ENCODE assay signal across 41 cellular contexts in the genomic region with DNA sequence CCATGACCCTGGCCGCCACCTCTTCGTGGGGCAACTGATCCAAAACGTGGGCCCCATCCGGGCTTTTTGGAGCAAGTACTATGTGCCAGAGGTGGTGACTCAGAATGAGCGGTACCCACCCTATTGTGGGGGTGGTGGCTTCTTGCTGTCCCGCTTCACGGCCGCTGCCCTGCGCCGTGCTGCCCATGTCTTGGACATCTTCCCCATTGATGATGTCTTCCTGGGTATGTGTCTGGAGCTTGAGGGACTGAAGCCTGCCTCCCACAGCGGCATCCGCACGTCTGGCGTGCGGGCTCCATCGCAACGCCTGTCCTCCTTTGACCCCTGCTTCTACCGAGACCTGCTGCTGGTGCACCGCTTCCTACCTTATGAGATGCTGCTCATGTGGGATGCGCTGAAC. TPM values are rescaled to one million over a fixed set of nuclear protein-coding genes. Genes with fewer than 3 reads are reported as not detected.
"Had no signal": no experiment of that assay in that cellular context is flagged by ENCODE, and none has a peak within 500 bp of the region (broad histone marks: within the 10 kb centered on the region; RNA-seq: fewer than 3 reads in every experiment).

No MANE protein-coding gene starts in this region.

- H3K4me1 ChIP-seq: adrenal gland, ascending aorta, body of pancreas, breast epithelium had no signal

- H3K4me1 Mint-ChIP-seq: activated T-helper 17 cell treated with anti-CD3 and anti-CD28 coated beads, Interleukin-2, amount 50 U/mL, for 72 hours; brain had no signal

- H3K4me3 ChIP-seq: adrenal gland, ascending aorta, body of pancreas, breast epithelium, cardiac muscle cell had no signal

- H3K36me3 ChIP-seq: adrenal gland, ascending aorta, brain microvascular endothelial cell, breast epithelium, cardiac muscle cell had no signal

- ATAC-seq: activated naive CD4-positive, alpha-beta T cell treated with anti-CD3 and anti-CD28 coated beads, Interleukin-2, amount 50 U/mL, for 72 hours; activated naive CD8-positive, alpha-beta T cell treated with anti-CD3 and anti-CD28 coated beads, Interleukin-2, amount 50 U/mL, for 24 hours; activated T-cell treated with anti-CD3 and anti-CD28 coated beads, Interleukin-2, amount 50 U/mL, for 4 hours; activated T-cell treated with anti-CD3 and anti-CD28 coated beads, Interleukin-2, amount 50 U/mL, for 72 hours; activated T-helper 17 cell treated with anti-CD3 and anti-CD28 coated beads, Interleukin-2, amount 50 U/mL, for 72 hours; body of pancreas had no signal

- DNase-seq: activated effector memory CD4-positive, alpha-beta T cell treated with anti-CD3 and anti-CD28 coated beads, Interleukin-2, amount 50 U/mL, for 16 hours; activated effector memory CD4-positive, alpha-beta T cell treated with Interleukin-2 at 50 U/mL for 16 hours; activated gamma-delta T cell; activated gamma-delta T cell treated with Interleukin-2 at 50 U/mL for 16 hours; activated naive CD4-positive, alpha-beta T cell; activated naive CD4-positive, alpha-beta T cell treated with anti-CD3 and anti-CD28 coated beads for 36 hours; activated naive CD4-positive, alpha-beta T cell treated with anti-CD3 and anti-CD28 coated beads, Interleukin-2, amount 10 ng/mL, durations not matched to agents 7 days and 5 days; activated naive CD4-positive, alpha-beta T cell treated with anti-CD3 and anti-CD28 coated beads, Interleukin-2, amount 50 U/mL, for 16 hours; activated naive CD4-positive, alpha-beta T cell treated with Interleukin-2 at 50 U/mL for 16 hours; activated naive CD8-positive, alpha-beta T cell treated with anti-CD3 and anti-CD28 coated beads for 36 hours; activated naive CD8-positive, alpha-beta T cell treated with anti-CD3 and anti-CD28 coated beads, Interleukin-2, amount 10 ng/mL, durations not matched to agents 7 days and 5 days; activated naive CD8-positive, alpha-beta T cell treated with anti-CD3 and anti-CD28 coated beads, Interleukin-2, amount 50 U/mL, for 24 hours; activated T-cell treated with anti-CD3 and anti-CD28 coated beads for 4 hours; activated T-cell treated with anti-CD3 and anti-CD28 coated beads, Interleukin-2, amount 50 U/mL, for 1 hour; activated T-cell treated with anti-CD3 and anti-CD28 coated beads, Interleukin-2, amount 50 U/mL, for 24 hours; activated T-cell treated with anti-CD3 and anti-CD28 coated beads, Interleukin-2, amount 50 U/mL, for 4 hours; activated T-cell treated with anti-CD3 and anti-CD28 coated beads, Interleukin-2, amount 50 U/mL, for 48 hours; activated T-cell treated with anti-CD3 and anti-CD28 coated beads, Interleukin-2, amount 50 U/mL, for 72 hours; adrenal gland; amniotic stem cell; amygdala; anterior cingulate cortex; aorta; body of pancreas; brain microvascular endothelial cell; caudate nucleus; central memory CD4-positive, alpha-beta T cell had no signal

- H3K9me3 ChIP-seq: adrenal gland, ascending aorta, body of pancreas, breast epithelium had no signal

- H3K9me3 Mint-ChIP-seq: activated naive CD4-positive, alpha-beta T cell treated with anti-CD3 and anti-CD28 coated beads for 36 hours; activated naive CD4-positive, alpha-beta T cell treated with anti-CD3 and anti-CD28 coated beads, Interleukin-2, amount 10 ng/mL, durations not matched to agents 7 days and 5 days; activated naive CD4-positive, alpha-beta T cell treated with anti-CD3 and anti-CD28 coated beads, Interleukin-2, amount 50 U/mL, for 24 hours; activated naive CD4-positive, alpha-beta T cell treated with anti-CD3 and anti-CD28 coated beads, Interleukin-2, amount 50 U/mL, for 72 hours; activated naive CD8-positive, alpha-beta T cell treated with anti-CD3 and anti-CD28 coated beads for 36 hours; activated naive CD8-positive, alpha-beta T cell treated with anti-CD3 and anti-CD28 coated beads, Interleukin-2, amount 10 ng/mL, durations not matched to agents 7 days and 5 days; activated naive CD8-positive, alpha-beta T cell treated with anti-CD3 and anti-CD28 coated beads, Interleukin-2, amount 50 U/mL, for 24 hours; activated T-cell treated with anti-CD3 and anti-CD28 coated beads, Interleukin-2, amount 50 U/mL, for 24 hours; activated T-cell treated with anti-CD3 and anti-CD28 coated beads, Interleukin-2, amount 50 U/mL, for 4 hours; activated T-cell treated with anti-CD3 and anti-CD28 coated beads, Interleukin-2, amount 50 U/mL, for 72 hours; activated T-helper 1 cell treated with anti-CD3 and anti-CD28 coated beads, Interleukin-12 subunit alpha, Interleukin-12 subunit beta, Interleukin-2, Interleukin-4 antibody, amounts not matched to agents 30 ng/mL and 10 ng/mL and 1 ng/mL, durations not matched to agents 14 hours and 24 hours and 36 hours; activated T-helper 17 cell treated with anti-CD3 and anti-CD28 coated beads, Interleukin-2, amount 50 U/mL, for 72 hours; activated T-helper 2 cell treated with anti-CD3 and anti-CD28 coated beads, Interferon-gamma antibody, Interleukin-2, Interleukin-4, amounts not matched to agents 10 μg/mL and 5 μg/mL and 100 μg/mL, durations not matched to agents 14 hours and 24 hours and 36 hours; central memory CD8-positive, alpha-beta T cell had no signal

- H3K27ac Mint-ChIP-seq: activated naive CD4-positive, alpha-beta T cell treated with anti-CD3 and anti-CD28 coated beads for 36 hours; activated naive CD4-positive, alpha-beta T cell treated with anti-CD3 and anti-CD28 coated beads, Interleukin-2, amount 10 ng/mL, durations not matched to agents 7 days and 5 days; activated naive CD4-positive, alpha-beta T cell treated with anti-CD3 and anti-CD28 coated beads, Interleukin-2, amount 50 U/mL, for 24 hours; activated naive CD8-positive, alpha-beta T cell; activated naive CD8-positive, alpha-beta T cell treated with anti-CD3 and anti-CD28 coated beads for 36 hours; activated naive CD8-positive, alpha-beta T cell treated with anti-CD3 and anti-CD28 coated beads, Interleukin-2, amount 10 ng/mL, durations not matched to agents 7 days and 5 days; activated naive CD8-positive, alpha-beta T cell treated with anti-CD3 and anti-CD28 coated beads, Interleukin-2, amount 50 U/mL, for 24 hours; activated T-cell treated with anti-CD3 and anti-CD28 coated beads, Interleukin-2, amount 50 U/mL, for 24 hours; activated T-cell treated with anti-CD3 and anti-CD28 coated beads, Interleukin-2, amount 50 U/mL, for 72 hours; activated T-helper 1 cell treated with anti-CD3 and anti-CD28 coated beads, Interleukin-12 subunit alpha, Interleukin-12 subunit beta, Interleukin-2, Interleukin-4 antibody, amounts not matched to agents 30 ng/mL and 10 ng/mL and 1 ng/mL, durations not matched to agents 14 hours and 24 hours and 36 hours; activated T-helper 2 cell treated with anti-CD3 and anti-CD28 coated beads, Interferon-gamma antibody, Interleukin-2, Interleukin-4, amounts not matched to agents 10 μg/mL and 5 μg/mL and 100 μg/mL, durations not matched to agents 14 hours and 24 hours and 36 hours; brain had no signal

- H3K36me3 Mint-ChIP-seq: activated naive CD4-positive, alpha-beta T cell treated with anti-CD3 and anti-CD28 coated beads, Interleukin-2, amount 50 U/mL, for 72 hours; activated naive CD8-positive, alpha-beta T cell treated with anti-CD3 and anti-CD28 coated beads for 36 hours; brain had no signal

- H3K27ac ChIP-seq: adrenal gland, ascending aorta, body of pancreas, brain microvascular endothelial cell, breast epithelium, cardiac muscle cell had no signal

- H3K27me3 Mint-ChIP-seq: activated naive CD4-positive, alpha-beta T cell treated with anti-CD3 and anti-CD28 coated beads, Interleukin-2, amount 50 U/mL, for 24 hours; activated naive CD8-positive, alpha-beta T cell; activated naive CD8-positive, alpha-beta T cell treated with anti-CD3 and anti-CD28 coated beads for 36 hours; activated T-cell treated with anti-CD3 and anti-CD28 coated beads, Interleukin-2, amount 50 U/mL, for 24 hours; activated T-helper 17 cell treated with anti-CD3 and anti-CD28 coated beads, Interleukin-2, amount 50 U/mL, for 72 hours; central memory CD8-positive, alpha-beta T cell had no signal

- H3K27me3 ChIP-seq: ascending aorta, body of pancreas, brain microvascular endothelial cell, breast epithelium, cardiac muscle cell had no signal

- H3K4me3 Mint-ChIP-seq: activated naive CD4-positive, alpha-beta T cell treated with anti-CD3 and anti-CD28 coated beads for 36 hours; activated naive CD4-positive, alpha-beta T cell treated with anti-CD3 and anti-CD28 coated beads, Interleukin-2, amount 10 ng/mL, durations not matched to agents 7 days and 5 days; activated naive CD4-positive, alpha-beta T cell treated with anti-CD3 and anti-CD28 coated beads, Interleukin-2, amount 50 U/mL, for 24 hours; activated naive CD8-positive, alpha-beta T cell; activated naive CD8-positive, alpha-beta T cell treated with anti-CD3 and anti-CD28 coated beads for 36 hours; activated naive CD8-positive, alpha-beta T cell treated with anti-CD3 and anti-CD28 coated beads, Interleukin-2, amount 10 ng/mL, durations not matched to agents 7 days and 5 days; activated naive CD8-positive, alpha-beta T cell treated with anti-CD3 and anti-CD28 coated beads, Interleukin-2, amount 50 U/mL, for 24 hours; activated T-cell treated with anti-CD3 and anti-CD28 coated beads, Interleukin-2, amount 50 U/mL, for 24 hours; activated T-cell treated with anti-CD3 and anti-CD28 coated beads, Interleukin-2, amount 50 U/mL, for 4 hours; activated T-cell treated with anti-CD3 and anti-CD28 coated beads, Interleukin-2, amount 50 U/mL, for 72 hours; activated T-helper 1 cell treated with anti-CD3 and anti-CD28 coated beads, Interleukin-12 subunit alpha, Interleukin-12 subunit beta, Interleukin-2, Interleukin-4 antibody, amounts not matched to agents 30 ng/mL and 10 ng/mL and 1 ng/mL, durations not matched to agents 14 hours and 24 hours and 36 hours; activated T-helper 17 cell treated with anti-CD3 and anti-CD28 coated beads, Interleukin-2, amount 50 U/mL, for 72 hours; brain; central memory CD8-positive, alpha-beta T cell had no signal

RNA-seq across cellular contexts. Expression of gene INSL3, which starts 9.6 kb away (rescaled TPM):
- total RNA-seq: aorta, ascending aorta, astrocyte, body of pancreas, bronchial epithelial cell, cardiac septum had no signal
- polyA plus RNA-seq: aorta, cardiac muscle cell had no signal

RNA-seq across cellular contexts. Expression of gene B3GNT3, which starts 16.7 kb away (rescaled TPM):
- total RNA-seq: activated naive CD8-positive, alpha-beta T cell treated with anti-CD3 and anti-CD28 coated beads for 36 hours; activated naive CD8-positive, alpha-beta T cell treated with anti-CD3 and anti-CD28 coated beads, Interleukin-2, amount 10 ng/mL, durations not matched to agents 7 days and 5 days; activated T-helper 1 cell treated with anti-CD3 and anti-CD28 coated beads, Interleukin-12 subunit alpha, Interleukin-12 subunit beta, Interleukin-2, Interleukin-4 antibody, amounts not matched to agents 30 ng/mL and 10 ng/mL and 1 ng/mL, durations not matched to agents 14 hours and 24 hours and 36 hours; activated T-helper 2 cell treated with anti-CD3 and anti-CD28 coated beads, Interferon-gamma antibody, Interleukin-2, Interleukin-4, amounts not matched to agents 10 μg/mL and 5 μg/mL and 100 μg/mL, durations not matched to agents 14 hours and 24 hours and 36 hours; cardiac muscle cell; cardiac septum had no signal
- polyA plus RNA-seq: cardiac muscle cell had no signal
